In the genomic region with DNA sequence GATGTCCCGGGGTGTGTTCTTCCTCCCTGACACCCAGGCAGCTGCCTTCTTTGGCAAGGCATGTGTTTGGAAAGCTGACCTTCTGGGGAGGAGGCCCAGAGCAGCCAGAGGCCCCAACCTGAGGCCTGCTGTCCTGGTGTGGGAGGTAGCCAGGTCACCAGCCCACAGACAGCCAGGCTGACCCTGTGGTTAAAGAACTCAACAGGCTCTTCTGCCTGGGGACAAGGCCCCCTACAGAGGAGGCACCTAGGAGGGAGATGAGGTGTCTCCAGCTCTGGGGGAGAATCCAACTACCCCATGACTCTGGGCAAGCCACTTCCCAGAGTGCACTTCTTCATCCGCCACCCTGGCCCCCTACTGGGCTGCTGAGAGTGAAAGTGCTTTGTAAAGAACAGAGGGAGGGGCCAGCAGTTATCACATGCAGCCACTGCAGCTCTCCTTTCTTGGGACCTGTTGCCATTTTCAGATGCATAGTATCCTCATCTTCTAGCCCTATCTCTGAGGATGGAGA, we compare ENCODE assay signal across 1 cellular context.
TF ChIP-seq lines count a peak whose summit lies in the region.

No MANE protein-coding gene starts in this region.

TF ChIP-seq in HepG2, 621 proteins besides CTCF, POLR2A, EP300 and RAD21 (continued from another document):
- TF ChIP-seq, protein P1, sequence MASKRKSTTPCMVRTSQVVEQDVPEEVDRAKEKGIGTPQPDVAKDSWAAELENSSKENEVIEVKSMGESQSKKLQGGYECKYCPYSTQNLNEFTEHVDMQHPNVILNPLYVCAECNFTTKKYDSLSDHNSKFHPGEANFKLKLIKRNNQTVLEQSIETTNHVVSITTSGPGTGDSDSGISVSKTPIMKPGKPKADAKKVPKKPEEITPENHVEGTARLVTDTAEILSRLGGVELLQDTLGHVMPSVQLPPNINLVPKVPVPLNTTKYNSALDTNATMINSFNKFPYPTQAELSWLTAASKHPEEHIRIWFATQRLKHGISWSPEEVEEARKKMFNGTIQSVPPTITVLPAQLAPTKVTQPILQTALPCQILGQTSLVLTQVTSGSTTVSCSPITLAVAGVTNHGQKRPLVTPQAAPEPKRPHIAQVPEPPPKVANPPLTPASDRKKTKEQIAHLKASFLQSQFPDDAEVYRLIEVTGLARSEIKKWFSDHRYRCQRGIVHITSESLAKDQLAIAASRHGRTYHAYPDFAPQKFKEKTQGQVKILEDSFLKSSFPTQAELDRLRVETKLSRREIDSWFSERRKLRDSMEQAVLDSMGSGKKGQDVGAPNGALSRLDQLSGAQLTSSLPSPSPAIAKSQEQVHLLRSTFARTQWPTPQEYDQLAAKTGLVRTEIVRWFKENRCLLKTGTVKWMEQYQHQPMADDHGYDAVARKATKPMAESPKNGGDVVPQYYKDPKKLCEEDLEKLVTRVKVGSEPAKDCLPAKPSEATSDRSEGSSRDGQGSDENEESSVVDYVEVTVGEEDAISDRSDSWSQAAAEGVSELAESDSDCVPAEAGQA (IDR thresholded peaks at IDR 0.05; ENCODE audit: low read depth) = no peak
- TF ChIP-seq, protein P1 (CRISPR knock-in tag; IDR thresholded peaks at IDR 0.05; ENCODE audit: borderline replicate concordance) = no peak
